Comparison of ENCODE assay signal across 8 cellular contexts in genomic region chr12:57430931-57431566, GRCh38. TPM values are rescaled to one million over a fixed set of nuclear protein-coding genes. Genes with fewer than 3 reads are reported as not detected.
DNase-seq lines count a peak whose midpoint lies in the region; ATAC-seq and TF ChIP-seq lines count a peak whose summit lies in the region.

R3HDM2 (minus strand) TSS chr12:57431043; CDS start chr12:57310428, 120,615 bp downstream.

- peaks cover 13% of the 10 kb centered on the region for H3K36me3 ChIP-seq in SJSA1
- no peaks in the 10 kb centered on the region for H3K36me3 ChIP-seq in neural progenitor cell
- no peaks in the 10 kb centered on the region for H3K36me3 ChIP-seq in stomach smooth muscle (ENCODE audit: control insufficient read depth in 2 of 2, insufficient read depth in 2 of 2, low read length in 2 of 2)

- H3K27me3 ChIP-seq in SJSA1 (replicated peaks), result no peaks in the 10 kb centered on the region
- H3K27me3 ChIP-seq in foreskin keratinocyte, result no peaks in the 10 kb centered on the region
- H3K27me3 ChIP-seq in neural progenitor cell, result no peaks in the 10 kb centered on the region
- H3K27me3 ChIP-seq in stomach smooth muscle (ENCODE audit: control insufficient read depth in 1 of 2, insufficient read depth in 2 of 2, low read length in 2 of 2), result no peaks in the 10 kb centered on the region

- peak within 1 kb of the TSS; percentile 71 for H3K27ac ChIP-seq in SJSA1
- H3K27ac ChIP-seq in foreskin keratinocyte, result peak within 1 kb of the TSS; percentile 80
- peak within 1 kb of the TSS; percentile 74 for H3K27ac ChIP-seq in neural progenitor cell
- peak within 1 kb of the TSS; percentile 85 for H3K27ac ChIP-seq in stomach smooth muscle (ENCODE audit: low read length)

- H2AFZ ChIP-seq in neural progenitor cell (replicated peaks), result peak within 1 kb of the TSS; percentile 34

- no peaks in the 10 kb centered on the region for H3K9me3 Mint-ChIP-seq in neural progenitor cell

- ATAC-seq in foreskin keratinocyte, result peak; percentile 94

- H3K9ac ChIP-seq in neural progenitor cell (peak within 1 kb of the TSS; percentile 58), stomach smooth muscle (ENCODE audit: low read length in 2 of 2) (peak within 1 kb of the TSS; percentile 81 to 99)

- TF ChIP-seq CTCF in HFF-Myc (IDR thresholded peaks at IDR 0.05; ENCODE audit: low read depth, low read length, missing control alignments), result no peak
- TF ChIP-seq CTCF in foreskin keratinocyte (conservative IDR thresholded peaks at IDR 0.05), result no peak
- TF ChIP-seq CTCF in neural progenitor cell (IDR thresholded peaks at IDR 0.05), result no peak

- H3K4me1 Mint-ChIP-seq in neural progenitor cell, result peaks cover 30% of the 10 kb centered on the region

- peaks cover 8% of the 10 kb centered on the region for H3K36me3 Mint-ChIP-seq in neural progenitor cell

- peak within 1 kb of the TSS; percentile 98 for H3K4me3 Mint-ChIP-seq in neural progenitor cell

- no peaks in the 10 kb centered on the region for H3K9me3 ChIP-seq in SJSA1 (replicated peaks)
- no peaks in the 10 kb centered on the region for H3K9me3 ChIP-seq in neural progenitor cell (ENCODE audit: low read depth)
- no peaks in the 10 kb centered on the region for H3K9me3 ChIP-seq in stomach smooth muscle (ENCODE audit: control insufficient read depth in 2 of 2, low read length in 2 of 2)

- peaks cover 4% of the 10 kb centered on the region for H4K20me1 ChIP-seq in neural progenitor cell (ENCODE audit: low read depth)

- H3F3A ChIP-seq in neural progenitor cell (ENCODE audit: low read depth), result peaks cover 24% of the 10 kb centered on the region

- DNase-seq in GM03348 (ENCODE audit: low spot score) (peak; percentile 99), HFF-Myc (ENCODE audit: extremely low read depth, low read depth) (peak; percentile 84), MV-4-11 (lab: John Stamatoyannopoulos, UW) (peak; percentile 92), SJSA1 (ENCODE audit: low read depth in 1 of 2, low spot score in 2 of 2) (peak in 1 of 2 experiments; percentile 100), foreskin keratinocyte (peak; percentile 63 to 77), neural progenitor cell (ENCODE audit: low spot score) (peak; percentile 95)
- DNase-seq in activated naive CD4-positive, alpha-beta T cell (lab: John Stamatoyannopoulos, UW), result peak; percentile 85 to 91 (median 88)

- H3K4me3 ChIP-seq in HFF-Myc (replicated peaks; ENCODE audit: low read depth, low read length), result peak within 1 kb of the TSS; percentile 70
- peak within 1 kb of the TSS; percentile 59 for H3K4me3 ChIP-seq in SJSA1
- peak within 1 kb of the TSS; percentile 64 for H3K4me3 ChIP-seq in neural progenitor cell
- H3K4me3 ChIP-seq in stomach smooth muscle (ENCODE audit: low read length in 2 of 2), result peak within 1 kb of the TSS; percentile 79 to 96

- H3K27ac Mint-ChIP-seq in neural progenitor cell, result peak within 1 kb of the TSS; percentile 99

- peak within 1 kb of the TSS; percentile 93 for H3K4me2 ChIP-seq in neural progenitor cell

- peaks cover 4% of the 10 kb centered on the region for H3K27me3 Mint-ChIP-seq in neural progenitor cell (ENCODE audit: insufficient read depth, low read depth)

- peaks cover 42% of the 10 kb centered on the region for H3K79me2 ChIP-seq in neural progenitor cell (ENCODE audit: low read depth)

- H3K4me1 ChIP-seq in SJSA1 (replicated peaks) (peaks cover 18% of the 10 kb centered on the region), foreskin keratinocyte (peaks cover 4% of the 10 kb centered on the region), neural progenitor cell (peaks cover 11% of the 10 kb centered on the region), stomach smooth muscle (ENCODE audit: control insufficient read depth, insufficient read depth, low read length) (peaks cover 7% of the 10 kb centered on the region)

RNA-seq across cellular contexts. Expression of gene R3HDM2, which starts in this region (rescaled TPM):
- 14.2 and 18.4 TPM in 2 replicates for total RNA-seq in SJSA1 (2014; rRNA removed; shearing (Covaris generic))
- total RNA-seq in foreskin keratinocyte, result 20.8 and 22.3 TPM in 2 replicates
- 8.3 and 9.4 TPM in 2 replicates for polyA plus RNA-seq in foreskin keratinocyte
- total RNA-seq in neural progenitor cell (ENCODE audit: low replicate concordance), result 29.9 and 40.0 TPM in 2 replicates
